9 cellular contexts compared by ENCODE assay signal in genomic region chr4:170259631-170260153, GRCh38.
DNase-seq lines count a peak whose midpoint lies in the region; ATAC-seq lines count a peak whose summit lies in the region.
"Had no signal": no experiment of that assay in that cellular context is flagged by ENCODE, and none has a peak within 500 bp of the region (broad histone marks: within the 10 kb centered on the region; RNA-seq: fewer than 3 reads in every experiment).

No MANE protein-coding gene starts in this region.

- intact Hi-C loops in head of caudate nucleus (cut with DNase I), result no loop called here

- no peaks in the 10 kb centered on the region for H3K4me1 Mint-ChIP-seq in activated T-cell treated with anti-CD3 and anti-CD28 coated beads, Interleukin-2, amount 50 U/mL, for 72 hours (ENCODE audit: low read depth)
- H3K4me1 Mint-ChIP-seq: CD4-positive, CD25-positive, alpha-beta regulatory T cell had no signal

- no peak overlapping the region for H3K4me3 Mint-ChIP-seq in activated T-cell treated with anti-CD3 and anti-CD28 coated beads, Interleukin-2, amount 50 U/mL, for 72 hours
- H3K4me3 Mint-ChIP-seq: CD4-positive, CD25-positive, alpha-beta regulatory T cell had no signal

- no peaks in the 10 kb centered on the region for H3K9me3 Mint-ChIP-seq in activated T-cell treated with anti-CD3 and anti-CD28 coated beads, Interleukin-2, amount 50 U/mL, for 72 hours

- ATAC-seq in GM21367 (IDR thresholded peaks at IDR 0.05; ENCODE audit: unreplicated experiment) (peak; percentile 99), HG03521 (IDR thresholded peaks at IDR 0.05; ENCODE audit: unreplicated experiment) (peak; percentile 100)
- ATAC-seq in activated T-cell treated with anti-CD3 and anti-CD28 coated beads, Interleukin-2, amount 50 U/mL, for 72 hours (replicated peaks in 1 of 2), result peak; percentile 77 to 81

- no peaks in the 10 kb centered on the region for H3K36me3 Mint-ChIP-seq in activated T-cell treated with anti-CD3 and anti-CD28 coated beads, Interleukin-2, amount 50 U/mL, for 72 hours (ENCODE audit: insufficient read depth in 2 of 2)
- H3K36me3 Mint-ChIP-seq: CD4-positive, CD25-positive, alpha-beta regulatory T cell had no signal

- no peaks in the 10 kb centered on the region for H3K27me3 Mint-ChIP-seq in activated T-cell treated with anti-CD3 and anti-CD28 coated beads, Interleukin-2, amount 50 U/mL, for 72 hours (ENCODE audit: low read depth)
- H3K27me3 Mint-ChIP-seq: CD4-positive, CD25-positive, alpha-beta regulatory T cell had no signal

- peak; percentile 29 for DNase-seq in activated CD4-positive, CD25-positive, alpha-beta regulatory T cell treated with anti-CD3 and anti-CD28 coated beads, Interleukin-2, amount 50 U/mL, for 72 hours
- DNase-seq in activated CD4-positive, CD25-positive, alpha-beta regulatory T cell (lab: John Stamatoyannopoulos, UW), result no peak
- DNase-seq in NCI-H524 (lab: John Stamatoyannopoulos, UW) (peak; percentile 68 to 91), head of caudate nucleus (peak; percentile 51 to 94 (median 82)), pulmonary artery endothelial cell (ENCODE audit: low read depth, low spot score) (peak; percentile 7)
- peak; percentile 55 to 58 for DNase-seq in activated T-cell treated with anti-CD3 and anti-CD28 coated beads, Interleukin-2, amount 50 U/mL, for 72 hours

- no peak overlapping the region for H3K27ac Mint-ChIP-seq in activated T-cell treated with anti-CD3 and anti-CD28 coated beads, Interleukin-2, amount 50 U/mL, for 72 hours
- H3K27ac Mint-ChIP-seq: CD4-positive, CD25-positive, alpha-beta regulatory T cell had no signal

Comparison
In these comparisons a context has a peak if more than half of its experiments do, and no peak if none do; other contexts are left out.
1. DNase-seq: peak in activated CD4-positive, CD25-positive, alpha-beta regulatory T cell treated with anti-CD3 and anti-CD28 coated beads, Interleukin-2, amount 50 U/mL, for 72 hours (single experiment), NCI-H524 (2 of 2), activated T-cell treated with anti-CD3 and anti-CD28 coated beads, Interleukin-2, amount 50 U/mL, for 72 hours (2 of 2), head of caudate nucleus (42 of 42) and pulmonary artery endothelial cell (single experiment); none in activated CD4-positive, CD25-positive, alpha-beta regulatory T cell (0 of 4).
2. Peak in every context shown above with its lines, with median percentiles within 50 percentile points of each other: ATAC-seq.